ENCODE assay signal across 14 cellular contexts in the genomic region with DNA sequence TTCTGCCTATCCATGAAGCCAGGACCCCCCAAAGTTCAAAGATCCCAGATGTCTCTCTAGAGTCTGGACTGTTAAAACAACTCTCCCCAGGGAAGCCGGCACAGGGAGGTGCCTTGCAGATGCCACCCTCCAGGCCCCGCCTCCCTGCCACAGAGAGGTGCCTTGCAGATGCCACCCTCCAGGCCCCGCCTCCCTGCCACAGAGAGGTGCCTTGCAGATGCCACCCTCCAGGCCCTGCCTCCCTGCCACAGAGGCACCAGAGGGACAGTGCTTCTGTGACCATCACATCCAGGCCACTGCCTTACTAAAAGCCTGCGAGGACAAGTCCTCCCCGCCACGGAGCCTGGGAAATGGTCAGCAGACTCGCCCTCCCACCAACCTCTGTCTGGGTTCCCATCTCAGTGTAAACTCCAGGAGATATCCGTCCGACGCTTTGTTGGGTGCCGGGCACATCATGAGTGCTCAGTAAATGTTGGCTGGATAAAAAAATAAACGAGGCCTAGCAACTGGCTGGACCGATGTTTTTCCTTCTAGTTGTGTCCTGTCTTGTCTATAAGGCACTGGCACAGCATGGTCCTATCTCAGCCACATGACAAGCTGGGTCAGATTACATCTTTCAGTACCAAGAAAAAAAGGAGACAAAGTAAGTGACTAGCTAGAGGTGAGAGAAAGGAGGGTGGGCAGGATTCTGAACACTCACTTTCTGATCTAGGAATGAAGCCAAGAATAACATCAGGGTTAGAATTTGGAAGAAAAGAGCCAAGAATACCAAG.
DNase-seq lines count a peak whose midpoint lies in the region; ATAC-seq and TF ChIP-seq lines count a peak whose summit lies in the region.
"Had no signal": no experiment of that assay in that cellular context is flagged by ENCODE, and none has a peak within 500 bp of the region (broad histone marks: within the 10 kb centered on the region; RNA-seq: fewer than 3 reads in every experiment).

No MANE protein-coding gene starts in this region.

- H3K4me3 ChIP-seq in PC-3 (ENCODE audit: low read length) (no peak overlapping the region), fibroblast of the aortic adventitia (ENCODE audit: low read depth, low read length) (no peak overlapping the region)

- ATAC-seq in PC-3 (peak; percentile 27; the same call in 1 of the 2 replicates), GM18868 (IDR thresholded peaks at IDR 0.05; ENCODE audit: unreplicated experiment) (no peak)
- ATAC-seq: activated naive CD4-positive, alpha-beta T cell treated with anti-CD3 and anti-CD28 coated beads, Interleukin-2, amount 50 U/mL, for 72 hours; stimulated activated naive CD8-positive, alpha-beta T cell treated with anti-CD3 and anti-CD28 coated beads, Interleukin-15, amount 100 ng/mL, for 72 hours had no signal

- BruUV-seq in PC-3 (replicated peaks; lab: Mats Ljungman, UMichigan) = no TSS peak

- TF ChIP-seq CTCF in PC-3 (conservative IDR thresholded peaks at IDR 0.05; ENCODE audit: low read depth, low read length) (no peak), fibroblast of the aortic adventitia (IDR thresholded peaks at IDR 0.05; ENCODE audit: insufficient read depth, low read length) (no peak), progenitor cell of endocrine pancreas (IDR thresholded peaks at IDR 0.05; ENCODE audit: unreplicated experiment) (no peak)

- peak overlapping the region; percentile 85 for H3K27ac Mint-ChIP-seq in progenitor cell of endocrine pancreas
- H3K27ac Mint-ChIP-seq: activated CD4-positive, alpha-beta memory T cell treated with anti-CD3 and anti-CD28 coated beads, Interleukin-2, amount 10 ng/mL, durations not matched to agents 7 days and 5 days; activated naive CD4-positive, alpha-beta T cell treated with anti-CD3 and anti-CD28 coated beads, Interleukin-2, amount 50 U/mL, for 72 hours; stimulated activated naive CD8-positive, alpha-beta T cell treated with anti-CD3 and anti-CD28 coated beads, Interleukin-15, amount 100 ng/mL, for 72 hours had no signal

- no peak overlapping the region for H3K27ac ChIP-seq in PC-3 (ENCODE audit: low read length)

- H2AFZ ChIP-seq in PC-3 (ENCODE audit: low read length) = no peak overlapping the region

- intact Hi-C loops in PC-3 (cut with micrococcal nuclease) = no loop called here

- no peaks in the 10 kb centered on the region for H3K9me2 ChIP-seq in PC-3 (replicated peaks; ENCODE audit: low read length)

- no peaks in the 10 kb centered on the region for H3F3A ChIP-seq in PC-3 (ENCODE audit: low read length, unreplicated experiment)

- DNase-seq in AG08396 (ENCODE audit: low spot score) (peak; percentile 37), PC-3 (no peak), fibroblast of the aortic adventitia (ENCODE audit: low read depth) (peak; percentile 54), progenitor cell of endocrine pancreas (ENCODE audit: low spot score, unreplicated experiment) (no peak), dermis blood vessel endothelial cell (no peak)
- no peak for DNase-seq in activated CD4-positive, alpha-beta T cell treated with anti-CD3 and anti-CD28 coated beads, Interleukin-2, amount 50 U/mL, for 1 hour
- no peak for DNase-seq in activated CD4-positive, alpha-beta T cell treated with anti-CD3 and anti-CD28 coated beads for 4 hours
- DNase-seq: activated CD4-positive, alpha-beta memory T cell treated with anti-CD3 and anti-CD28 coated beads, Interleukin-2, amount 10 ng/mL, durations not matched to agents 7 days and 5 days; GDM1; NCI-H1436; stimulated activated CD4-positive, alpha-beta T cell treated with anti-CD3 and anti-CD28 coated beads, Interleukin-4, amount 100 ng/mL, for 24 hours; stimulated activated naive CD8-positive, alpha-beta T cell treated with anti-CD3 and anti-CD28 coated beads, Interleukin-15, amount 100 ng/mL, for 72 hours had no signal

- no peaks in the 10 kb centered on the region for H4K20me1 ChIP-seq in PC-3 (ENCODE audit: low read length)

- no peak overlapping the region for H3K4me3 Mint-ChIP-seq in progenitor cell of endocrine pancreas (ENCODE audit: low read depth)
- H3K4me3 Mint-ChIP-seq: activated CD4-positive, alpha-beta memory T cell treated with anti-CD3 and anti-CD28 coated beads, Interleukin-2, amount 10 ng/mL, durations not matched to agents 7 days and 5 days; stimulated activated naive CD8-positive, alpha-beta T cell treated with anti-CD3 and anti-CD28 coated beads, Interleukin-15, amount 100 ng/mL, for 72 hours had no signal

- POLR2A ChIA-PET in PC-3 (lab: Charles Lee; ENCODE audit: unreplicated experiment) = no interaction called here

- no peak overlapping the region for H3K4me2 ChIP-seq in PC-3 (ENCODE audit: low read length)

- no peaks in the 10 kb centered on the region for H3K9me3 ChIP-seq in PC-3 (ENCODE audit: low read length)

- no peak overlapping the region for H3K9ac ChIP-seq in PC-3 (ENCODE audit: low read length)

- no peaks in the 10 kb centered on the region for H3K9me3 Mint-ChIP-seq in progenitor cell of endocrine pancreas (ENCODE audit: low read depth)
- H3K9me3 Mint-ChIP-seq: activated CD4-positive, alpha-beta memory T cell treated with anti-CD3 and anti-CD28 coated beads, Interleukin-2, amount 10 ng/mL, durations not matched to agents 7 days and 5 days; activated naive CD4-positive, alpha-beta T cell treated with anti-CD3 and anti-CD28 coated beads, Interleukin-2, amount 50 U/mL, for 72 hours; stimulated activated naive CD8-positive, alpha-beta T cell treated with anti-CD3 and anti-CD28 coated beads, Interleukin-15, amount 100 ng/mL, for 72 hours had no signal

- no peaks in the 10 kb centered on the region for H3K4me1 ChIP-seq in PC-3 (ENCODE audit: insufficient read depth, low read length)

- H3K36me3 Mint-ChIP-seq in progenitor cell of endocrine pancreas (ENCODE audit: insufficient read depth) = no peaks in the 10 kb centered on the region
- H3K36me3 Mint-ChIP-seq: activated naive CD4-positive, alpha-beta T cell treated with anti-CD3 and anti-CD28 coated beads, Interleukin-2, amount 50 U/mL, for 72 hours had no signal

- H3K27me3 Mint-ChIP-seq in progenitor cell of endocrine pancreas = peaks cover 4% of the 10 kb centered on the region
- H3K27me3 Mint-ChIP-seq: activated CD4-positive, alpha-beta memory T cell treated with anti-CD3 and anti-CD28 coated beads, Interleukin-2, amount 10 ng/mL, durations not matched to agents 7 days and 5 days had no signal

- no peaks in the 10 kb centered on the region for H3K36me3 ChIP-seq in PC-3 (ENCODE audit: low read depth, low read length)

- peaks cover 38% of the 10 kb centered on the region for H3K4me1 Mint-ChIP-seq in progenitor cell of endocrine pancreas (ENCODE audit: low read depth)

- CTCF ChIA-PET in PC-3 (lab: Charles Lee) = no interaction called here

- no peaks in the 10 kb centered on the region for H3K79me2 ChIP-seq in PC-3 (ENCODE audit: low read length)

- no peaks in the 10 kb centered on the region for H3K27me3 ChIP-seq in PC-3 (ENCODE audit: low read length)

Comparison
In these comparisons a context has a peak if more than half of its experiments do, and no peak if none do; other contexts are left out.
1. DNase-seq: peak in AG08396 (single experiment) and fibroblast of the aortic adventitia (single experiment); none in PC-3 (single experiment), progenitor cell of endocrine pancreas (single experiment), activated CD4-positive, alpha-beta T cell treated with anti-CD3 and anti-CD28 coated beads, Interleukin-2, amount 50 U/mL, for 1 hour (single experiment), dermis blood vessel endothelial cell (single experiment) and activated CD4-positive, alpha-beta T cell treated with anti-CD3 and anti-CD28 coated beads for 4 hours (0 of 2).